In the genomic region with DNA sequence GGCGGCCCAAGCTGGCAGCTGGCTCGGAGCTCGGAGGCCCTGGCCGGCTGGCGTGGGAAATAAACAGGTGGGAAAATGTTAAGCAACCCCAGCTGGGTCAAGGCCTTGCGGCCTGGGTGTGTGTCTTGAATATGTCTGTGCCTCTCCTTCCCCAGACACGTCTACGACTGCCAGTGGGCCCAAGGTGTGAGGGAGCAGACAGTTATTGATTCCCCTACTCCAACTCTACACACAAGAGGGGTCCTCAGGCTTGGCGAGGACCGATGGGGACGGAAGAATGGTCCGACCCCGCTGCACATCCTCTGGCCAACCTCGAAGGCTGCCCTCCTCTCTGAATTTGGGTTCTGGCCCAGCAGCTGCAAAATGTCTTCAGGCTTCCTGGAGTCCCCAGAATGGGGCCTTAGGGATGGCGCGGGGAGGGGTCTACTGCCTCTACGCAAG, we compare ENCODE assay signal across 22 cellular contexts. TPM values are rescaled to one million over a fixed set of nuclear protein-coding genes. Genes with fewer than 3 reads are reported as not detected.
DNase-seq lines count a peak whose midpoint lies in the region; ATAC-seq and TF ChIP-seq lines count a peak whose summit lies in the region.
"Had no signal": no experiment of that assay in that cellular context is flagged by ENCODE, and none has a peak within 500 bp of the region (broad histone marks: within the 10 kb centered on the region; RNA-seq: fewer than 3 reads in every experiment).

No MANE protein-coding gene starts in this region.

- no peaks in the 10 kb centered on the region for H3K79me2 ChIP-seq in neural progenitor cell (ENCODE audit: low read depth)

- no peak overlapping the region for H2AFZ ChIP-seq in neural progenitor cell (replicated peaks)

- H3K4me3 Mint-ChIP-seq in activated naive CD4-positive, alpha-beta T cell treated with anti-CD3 and anti-CD28 coated beads, Interleukin-2, amount 10 ng/mL, durations not matched to agents 7 days and 5 days: no peak overlapping the region
- no peak overlapping the region for H3K4me3 Mint-ChIP-seq in neural progenitor cell
- no peak overlapping the region for H3K4me3 Mint-ChIP-seq in MCF 10A (ENCODE audit: unreplicated experiment)
- H3K4me3 Mint-ChIP-seq: B cell; CD4-positive, CD25-positive, alpha-beta regulatory T cell; CD8-positive, alpha-beta T cell; HFFc6 had no signal

- no peaks in the 10 kb centered on the region for H3K36me3 Mint-ChIP-seq in activated naive CD4-positive, alpha-beta T cell treated with anti-CD3 and anti-CD28 coated beads, Interleukin-2, amount 10 ng/mL, durations not matched to agents 7 days and 5 days
- H3K36me3 Mint-ChIP-seq in activated naive CD4-positive, alpha-beta T cell treated with anti-CD3 and anti-CD28 coated beads, Interleukin-2, amount 50 U/mL, for 72 hours: no peaks in the 10 kb centered on the region
- H3K36me3 Mint-ChIP-seq in neural progenitor cell: no peaks in the 10 kb centered on the region
- H3K36me3 Mint-ChIP-seq in MCF 10A (ENCODE audit: insufficient read depth, unreplicated experiment): no peaks in the 10 kb centered on the region
- H3K36me3 Mint-ChIP-seq: CD8-positive, alpha-beta T cell had no signal

- no peaks in the 10 kb centered on the region for H3F3A ChIP-seq in neural progenitor cell (ENCODE audit: low read depth)

- no peak overlapping the region for H3K4me2 ChIP-seq in neural progenitor cell
- H3K4me2 ChIP-seq: BLaER1 had no signal

- H3K27me3 ChIP-seq in neural progenitor cell: no peaks in the 10 kb centered on the region
- H3K27me3 ChIP-seq: BLaER1 had no signal

- H3K27ac ChIP-seq in neural progenitor cell: no peak overlapping the region
- H3K27ac ChIP-seq: 22Rv1, BLaER1, C4-2B had no signal

- intact Hi-C loops in posterior vena cava (cut with DNase I): no loop called here
- intact Hi-C loops in MCF 10A (cut with micrococcal nuclease): no loop called here

- peaks cover 42% of the 10 kb centered on the region for H3K27me3 Mint-ChIP-seq in activated naive CD4-positive, alpha-beta T cell treated with anti-CD3 and anti-CD28 coated beads, Interleukin-2, amount 10 ng/mL, durations not matched to agents 7 days and 5 days
- H3K27me3 Mint-ChIP-seq in neural progenitor cell (ENCODE audit: insufficient read depth, low read depth) (peaks cover 15% of the 10 kb centered on the region), MCF 10A (ENCODE audit: insufficient read depth, unreplicated experiment) (no peaks in the 10 kb centered on the region)

- no peaks in the 10 kb centered on the region for H3K36me3 ChIP-seq in neural progenitor cell
- H3K36me3 ChIP-seq: BLaER1, HAP-1 had no signal

- H3K4me1 Mint-ChIP-seq in activated naive CD4-positive, alpha-beta T cell treated with anti-CD3 and anti-CD28 coated beads, Interleukin-2, amount 10 ng/mL, durations not matched to agents 7 days and 5 days: peaks cover 4% of the 10 kb centered on the region
- H3K4me1 Mint-ChIP-seq in neural progenitor cell (peaks cover 16% of the 10 kb centered on the region), MCF 10A (ENCODE audit: insufficient read depth, unreplicated experiment) (peaks cover 7% of the 10 kb centered on the region)

- no peaks in the 10 kb centered on the region for H3K9me3 ChIP-seq in neural progenitor cell (ENCODE audit: low read depth)
- H3K9me3 ChIP-seq: HAP-1 had no signal

- H3K9ac ChIP-seq in neural progenitor cell: no peak overlapping the region
- H3K9ac ChIP-seq: BLaER1 had no signal

- POLR2A ChIA-PET in MCF 10A (lab: Yijun Ruan, JAX): interaction anchor here (1.6 to 3.7 kb wide), 2 partner anchors 9 to 20 kb away, joined by 6 to 26 read pairs; no protein-coding TSS in a partner anchor

- no peaks in the 10 kb centered on the region for H4K20me1 ChIP-seq in neural progenitor cell (ENCODE audit: low read depth)
- H4K20me1 ChIP-seq: BLaER1 had no signal

- CTCF ChIA-PET in activated naive CD4-positive, alpha-beta T cell treated with anti-CD3 and anti-CD28 coated beads, Interleukin-2, amount 10 ng/mL, durations not matched to agents 7 days and 5 days (lab: Charles Lee): no interaction called here
- CTCF ChIA-PET in MCF 10A (lab: Yijun Ruan, JAX): interaction anchor here (0.9 kb wide), 1 partner anchor 43 kb away, joined by 3 read pairs; no protein-coding TSS in a partner anchor

- no peaks in the 10 kb centered on the region for H3K4me1 ChIP-seq in neural progenitor cell
- H3K4me1 ChIP-seq: HAP-1 had no signal

- no peak for TF ChIP-seq CTCF in neural progenitor cell (IDR thresholded peaks at IDR 0.05)
- TF ChIP-seq CTCF in MCF 10A (IDR thresholded peaks at IDR 0.05; ENCODE audit: unreplicated experiment): no peak

- no TSS peak for BruUV-seq in MCF 10A (replicated peaks; lab: Mats Ljungman, UMichigan)

- peak; percentile 1 for DNase-seq in activated naive CD4-positive, alpha-beta T cell treated with anti-CD3 and anti-CD28 coated beads, Interleukin-2, amount 10 ng/mL, durations not matched to agents 7 days and 5 days
- DNase-seq in activated naive CD4-positive, alpha-beta T cell treated with anti-CD3 and anti-CD28 coated beads, Interleukin-2, amount 50 U/mL, for 72 hours (ENCODE audit: low spot score in 2 of 2): no peak
- DNase-seq in neural progenitor cell (ENCODE audit: low spot score) (no peak), posterior vena cava (ENCODE audit: low spot score) (peak; percentile 58), COLO829 (ENCODE audit: low spot score) (no peak), MCF 10A (ENCODE audit: unreplicated experiment) (no peak)
- DNase-seq: CD4-positive, CD25-positive, alpha-beta regulatory T cell; CD8-positive, alpha-beta T cell; DMS 273 treated with DMSO at 0.1 percent for 48 hours; DMS79; EL; GDM1; GOT3; HFFc6 had no signal

- no peaks in the 10 kb centered on the region for H3K9me3 Mint-ChIP-seq in activated naive CD4-positive, alpha-beta T cell treated with anti-CD3 and anti-CD28 coated beads, Interleukin-2, amount 10 ng/mL, durations not matched to agents 7 days and 5 days
- no peaks in the 10 kb centered on the region for H3K9me3 Mint-ChIP-seq in activated naive CD4-positive, alpha-beta T cell treated with anti-CD3 and anti-CD28 coated beads, Interleukin-2, amount 50 U/mL, for 72 hours
- H3K9me3 Mint-ChIP-seq in neural progenitor cell: no peaks in the 10 kb centered on the region
- H3K9me3 Mint-ChIP-seq in MCF 10A (ENCODE audit: unreplicated experiment): no peaks in the 10 kb centered on the region
- H3K9me3 Mint-ChIP-seq: CD8-positive, alpha-beta T cell; HFFc6 had no signal

- H3K27ac Mint-ChIP-seq in activated naive CD4-positive, alpha-beta T cell treated with anti-CD3 and anti-CD28 coated beads, Interleukin-2, amount 10 ng/mL, durations not matched to agents 7 days and 5 days: no peak overlapping the region
- H3K27ac Mint-ChIP-seq in activated naive CD4-positive, alpha-beta T cell treated with anti-CD3 and anti-CD28 coated beads, Interleukin-2, amount 50 U/mL, for 72 hours: no peak overlapping the region
- H3K27ac Mint-ChIP-seq in neural progenitor cell (peak overlapping the region; percentile 42), MCF 10A (ENCODE audit: low read depth, unreplicated experiment) (no peak overlapping the region)
- H3K27ac Mint-ChIP-seq: B cell; CD8-positive, alpha-beta T cell; HFFc6 had no signal

- H3K4me3 ChIP-seq in neural progenitor cell: no peak overlapping the region
- H3K4me3 ChIP-seq: BLaER1, GM12878, HAP-1 had no signal

- no peak for ATAC-seq in activated naive CD4-positive, alpha-beta T cell treated with anti-CD3 and anti-CD28 coated beads, Interleukin-2, amount 50 U/mL, for 72 hours
- ATAC-seq in GM21360 (IDR thresholded peaks at IDR 0.05; ENCODE audit: unreplicated experiment): no peak
- ATAC-seq in GM19455 (IDR thresholded peaks at IDR 0.05; ENCODE audit: unreplicated experiment): no peak
- ATAC-seq: CD8-positive, alpha-beta T cell; GM12878 had no signal

RNA-seq across cellular contexts. Expression of gene IL22RA1, which starts 2.2 kb away (rescaled TPM):
- total RNA-seq in activated naive CD4-positive, alpha-beta T cell treated with anti-CD3 and anti-CD28 coated beads, Interleukin-2, amount 50 U/mL, for 72 hours: not detected
- 0.03 TPM in 1 of 2 replicates, not detected in the other for total RNA-seq in neural progenitor cell (ENCODE audit: low replicate concordance)
- under 1 TPM in 1 of 2 donors, not detected in 1; 0.10 TPM for total RNA-seq in posterior vena cava
- not detected in 2 replicates for total RNA-seq in MCF 10A (2022)
- total RNA-seq: CD4-positive, CD25-positive, alpha-beta regulatory T cell; CD8-positive, alpha-beta T cell; GM12878; HFFc6 had no signal

RNA-seq across cellular contexts. Expression of gene MYOM3, which starts 28.8 kb away (rescaled TPM):
- total RNA-seq in activated naive CD4-positive, alpha-beta T cell treated with anti-CD3 and anti-CD28 coated beads, Interleukin-2, amount 50 U/mL, for 72 hours: not detected
- total RNA-seq in neural progenitor cell (ENCODE audit: low replicate concordance) (0.06 TPM in 1 of 2 replicates, not detected in the other), posterior vena cava (1 to 10 TPM in 1 of 2 donors, under 1 TPM in 1; 0.83 to 1.2 TPM), MCF 10A (2022) (0.05 and 0.12 TPM in 2 replicates)
- total RNA-seq: B cell; CD4-positive, CD25-positive, alpha-beta regulatory T cell; CD8-positive, alpha-beta T cell; GM12878 had no signal

RNA-seq across cellular contexts. Expression of gene IFNLR1, which starts 46.3 kb away (rescaled TPM):
- 1 to 10 TPM; 5.0 to 6.3 TPM for total RNA-seq in activated naive CD4-positive, alpha-beta T cell treated with anti-CD3 and anti-CD28 coated beads, Interleukin-2, amount 50 U/mL, for 72 hours
- total RNA-seq in neural progenitor cell (ENCODE audit: low replicate concordance) (3.0 and 3.3 TPM in 2 replicates), posterior vena cava (under 1 TPM; 0.43 to 0.51 TPM), MCF 10A (2022) (0.12 and 0.19 TPM in 2 replicates)
- total RNA-seq: HFFc6 had no signal

Comparison
In these comparisons a context has a peak if more than half of its experiments do, and no peak if none do; other contexts are left out.
1. DNase-seq: peak in activated naive CD4-positive, alpha-beta T cell treated with anti-CD3 and anti-CD28 coated beads, Interleukin-2, amount 10 ng/mL, durations not matched to agents 7 days and 5 days (single experiment) and posterior vena cava (single experiment); none in activated naive CD4-positive, alpha-beta T cell treated with anti-CD3 and anti-CD28 coated beads, Interleukin-2, amount 50 U/mL, for 72 hours (0 of 2), neural progenitor cell (single experiment), COLO829 (single experiment) and MCF 10A (single experiment).